10 cellular contexts compared by ENCODE assay signal in genomic region chr1:226645279-226645976, GRCh38.
DNase-seq lines count a peak whose midpoint lies in the region; ATAC-seq and TF ChIP-seq lines count a peak whose summit lies in the region.
"Had no signal": no experiment of that assay in that cellular context is flagged by ENCODE, and none has a peak within 500 bp of the region (broad histone marks: within the 10 kb centered on the region; RNA-seq: fewer than 3 reads in every experiment).

No MANE protein-coding gene starts in this region.

- peak overlapping the region; percentile 87 for H3K27ac ChIP-seq in DOHH2 (ENCODE audit: low read depth, low read length)
- H3K27ac ChIP-seq in heart right ventricle, result peak overlapping the region in 6 of 10 donors; percentile 6 to 55 (median 37)
- H3K27ac ChIP-seq in skin epidermis, result peak overlapping the region in 14 of 21 experiments; percentile 4 to 79 (median 38)
- no peak overlapping the region for H3K27ac ChIP-seq in GM23248

- no peak for DNase-seq in T-helper 2 cell treated with Interferon-gamma antibody and Interleukin-4, amounts not matched to agents 5 μg/mL and 100 μg/mL, for 36 hours (ENCODE audit: low spot score)
- DNase-seq in heart right ventricle, result no peak
- DNase-seq in DMS153 treated with DMSO at 0.1 percent for 48 hours (lab: John Stamatoyannopoulos, UW; ENCODE audit: unreplicated experiment), result no peak
- DNase-seq in GM23248, result no peak
- no peak for DNase-seq in GM10248 (ENCODE audit: extremely low spot score)
- no peak for DNase-seq in Kasumi-1 (lab: John Stamatoyannopoulos, UW)
- DNase-seq: foreskin melanocyte had no signal

- WGBS in heart right ventricle, 2 donors, result 62 to 72% methylated on average over 10 of the region's 10 CpGs
- WGBS in GM23248 (ENCODE audit: low coverage in 1 of 2, low lambda C conversion rate in 2 of 2, missing lambda C conversion rate in 2 of 2), 2 experiments, result 90 to 91% methylated on average over 10 of the region's 10 CpGs

- peaks cover 39% of the 10 kb centered on the region for H3K4me1 Mint-ChIP-seq in T-helper 2 cell treated with Interferon-gamma antibody and Interleukin-4, amounts not matched to agents 5 μg/mL and 100 μg/mL, for 36 hours (ENCODE audit: low read depth)

- peak in 2 of 8 donors; percentile 6 to 21 for ATAC-seq in heart right ventricle

- peaks cover 64% of the 10 kb centered on the region for H3K4me1 ChIP-seq in DOHH2 (ENCODE audit: control insufficient read depth, low read length)
- H3K4me1 ChIP-seq in heart right ventricle, result peaks cover 7 to 70% (median 38%) of the 10 kb centered on the region in 9 donors
- H3K4me1 ChIP-seq in GM23248 (ENCODE audit: insufficient read depth), result peaks cover 7% of the 10 kb centered on the region; the same call in 1 of the 2 replicates

- peak overlapping the region; percentile 12 for H3K4me3 Mint-ChIP-seq in T-helper 2 cell treated with Interferon-gamma antibody and Interleukin-4, amounts not matched to agents 5 μg/mL and 100 μg/mL, for 36 hours
- H3K4me3 Mint-ChIP-seq: activated T-helper 1 cell treated with anti-CD3 and anti-CD28 coated beads, Interleukin-12 subunit alpha, Interleukin-12 subunit beta, Interleukin-2, Interleukin-4 antibody, amounts not matched to agents 30 ng/mL and 10 ng/mL and 1 ng/mL, durations not matched to agents 14 hours and 24 hours and 36 hours had no signal

- H4K20me1 ChIP-seq in DOHH2 (ENCODE audit: control insufficient read depth, insufficient read depth, low read depth, low read length) (peaks cover 3% of the 10 kb centered on the region; the same call in 1 of the 2 replicates), GM23248 (ENCODE audit: insufficient read depth) (no peaks in the 10 kb centered on the region)

- H3K9me3 ChIP-seq in DOHH2 (ENCODE audit: control insufficient read depth, insufficient read depth, low read length) (no peaks in the 10 kb centered on the region), heart right ventricle (no peaks in the 10 kb centered on the region), GM23248 (ENCODE audit: low read depth) (no peaks in the 10 kb centered on the region)

- intact Hi-C loops in heart right ventricle (cut with DNase I), result loop anchor here in 1 of 10 donors (5.0 kb wide), 1 partner anchor 37 kb away; no protein-coding TSS in a partner anchor

- H3K9me2 ChIP-seq in DOHH2 (replicated peaks; ENCODE audit: control insufficient read depth, low read length) (no peaks in the 10 kb centered on the region), GM23248 (ENCODE audit: insufficient read depth) (no peaks in the 10 kb centered on the region)

- H3K27me3 Mint-ChIP-seq in T-helper 2 cell treated with Interferon-gamma antibody and Interleukin-4, amounts not matched to agents 5 μg/mL and 100 μg/mL, for 36 hours (ENCODE audit: low read depth), result no peaks in the 10 kb centered on the region

- H3K36me3 ChIP-seq in DOHH2 (ENCODE audit: control insufficient read depth, low read length), result peaks cover 78% of the 10 kb centered on the region
- peaks cover 0 to 83% (median 27%) of the 10 kb centered on the region in 9 donors for H3K36me3 ChIP-seq in heart right ventricle
- H3K36me3 ChIP-seq in GM23248 (ENCODE audit: low read depth), result no peaks in the 10 kb centered on the region

- H3K4me3 ChIP-seq in DOHH2 (ENCODE audit: low read length), result peak overlapping the region; percentile 60
- no peak overlapping the region for H3K4me3 ChIP-seq in heart right ventricle
- H3K4me3 ChIP-seq in skin epidermis, result no peak overlapping the region
- no peak overlapping the region for H3K4me3 ChIP-seq in GM23248

- peak overlapping the region; percentile 68 for H3K27ac Mint-ChIP-seq in T-helper 2 cell treated with Interferon-gamma antibody and Interleukin-4, amounts not matched to agents 5 μg/mL and 100 μg/mL, for 36 hours

- no peak overlapping the region for H3K9ac ChIP-seq in GM23248

- peak overlapping the region; percentile 63 for H3K4me2 ChIP-seq in DOHH2 (ENCODE audit: low read length)
- H3K4me2 ChIP-seq in GM23248 (ENCODE audit: unreplicated experiment), result no peak overlapping the region

- no peaks in the 10 kb centered on the region for H3K9me3 Mint-ChIP-seq in T-helper 2 cell treated with Interferon-gamma antibody and Interleukin-4, amounts not matched to agents 5 μg/mL and 100 μg/mL, for 36 hours
- H3K9me3 Mint-ChIP-seq: activated T-helper 1 cell treated with anti-CD3 and anti-CD28 coated beads, Interleukin-12 subunit alpha, Interleukin-12 subunit beta, Interleukin-2, Interleukin-4 antibody, amounts not matched to agents 30 ng/mL and 10 ng/mL and 1 ng/mL, durations not matched to agents 14 hours and 24 hours and 36 hours had no signal

- POLR2A ChIA-PET in GM10248 (lab: Yijun Ruan, JAX), result no interaction called here

- in situ Hi-C loops in GM23248 (cut with MboI), result no loop called here

- H3K27me3 ChIP-seq in DOHH2 (ENCODE audit: control insufficient read depth, low read length), result no peaks in the 10 kb centered on the region
- H3K27me3 ChIP-seq in heart right ventricle, result no peaks in the 10 kb centered on the region
- H3K27me3 ChIP-seq in GM23248 (replicated peaks; ENCODE audit: insufficient read depth), result no peaks in the 10 kb centered on the region

- peaks cover 47% of the 10 kb centered on the region for H3K36me3 Mint-ChIP-seq in T-helper 2 cell treated with Interferon-gamma antibody and Interleukin-4, amounts not matched to agents 5 μg/mL and 100 μg/mL, for 36 hours (ENCODE audit: low read depth)

- TF ChIP-seq CTCF in DOHH2 (IDR thresholded peaks at IDR 0.05; ENCODE audit: low read depth, low read length, poor library complexity, severe bottlenecking) (no peak), heart right ventricle (IDR thresholded peaks at IDR 0.05) (no peak), GM10248 (IDR thresholded peaks at IDR 0.05; ENCODE audit: control extremely low read depth, extremely low read depth, low read depth, missing control alignments) (no peak)

- CTCF ChIA-PET in GM10248 (lab: Yijun Ruan, JAX), result interaction anchor here (4.2 kb wide), 1 partner anchor 11 kb away, joined by 35 read pairs; no protein-coding TSS in a partner anchor

- H3K79me2 ChIP-seq in DOHH2 (ENCODE audit: control insufficient read depth, low read length), result peaks cover 26% of the 10 kb centered on the region
- H3K79me2 ChIP-seq in GM23248 (ENCODE audit: insufficient read depth), result no peaks in the 10 kb centered on the region

- H3F3A ChIP-seq in DOHH2 (ENCODE audit: control insufficient read depth, insufficient read depth), result peaks cover 15% of the 10 kb centered on the region
- H3F3A ChIP-seq in GM23248 (ENCODE audit: insufficient read depth), result no peaks in the 10 kb centered on the region

- no peak overlapping the region for H2AFZ ChIP-seq in GM23248
